8 cellular contexts compared by ENCODE assay signal in the genomic region with DNA sequence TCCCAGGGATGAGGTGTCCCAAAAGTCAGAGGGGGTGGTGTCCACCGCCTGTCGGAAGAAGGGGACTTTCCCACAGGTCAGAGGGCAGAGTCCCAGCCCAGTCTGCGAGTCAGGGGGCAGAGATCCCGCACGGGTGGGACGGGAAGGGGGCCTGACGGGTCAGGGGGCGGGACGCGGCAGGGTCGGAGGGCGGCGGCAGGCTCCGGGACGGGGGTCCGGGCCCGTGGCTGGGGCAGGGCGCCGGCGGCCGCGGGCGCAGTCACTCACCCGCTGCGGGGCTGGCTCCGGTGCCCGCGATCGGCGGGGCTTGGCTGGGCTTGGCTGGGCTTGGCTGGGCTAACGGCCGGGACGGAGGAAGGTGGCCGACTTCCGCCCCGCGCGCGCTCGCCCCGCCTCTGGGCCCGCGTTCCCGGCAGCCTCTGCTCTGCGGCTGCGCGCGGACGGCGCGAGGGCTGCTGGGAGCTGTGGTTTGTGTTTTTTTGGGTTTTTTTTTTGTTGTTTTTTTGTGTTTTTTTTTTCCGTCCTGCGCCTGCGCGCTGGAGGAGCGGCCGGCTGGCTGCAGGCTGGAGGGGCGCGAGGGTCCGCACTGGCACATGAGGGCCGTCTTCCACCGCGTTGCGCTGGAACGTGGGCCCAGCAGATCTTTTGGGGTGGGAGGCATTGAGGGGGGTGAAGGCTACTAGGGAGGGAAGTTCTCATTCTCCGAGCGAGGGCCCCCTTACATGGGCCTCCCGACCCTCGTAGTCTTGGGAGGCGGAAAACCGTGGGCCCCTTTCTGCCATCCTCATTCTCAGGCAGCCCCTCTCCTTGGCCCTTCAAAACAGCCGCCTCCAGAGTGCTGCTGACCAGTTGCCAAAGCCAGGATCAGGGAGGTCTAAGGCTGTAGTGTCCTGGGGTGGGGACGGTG. TPM values are rescaled to one million over a fixed set of nuclear protein-coding genes. Genes with fewer than 3 reads are reported as not detected.
DNase-seq lines count a peak whose midpoint lies in the region; ATAC-seq and TF ChIP-seq lines count a peak whose summit lies in the region.

Gene CANT1 (minus strand): TSS at position 368 of the 907 bp plus-strand sequence. CDS start 12,142 bp downstream, outside the sequence.

- no peaks in the 10 kb centered on the region for H3K27me3 ChIP-seq in Panc1 (ENCODE audit: control insufficient read depth, insufficient read depth, low read length)
- no peaks in the 10 kb centered on the region for H3K27me3 ChIP-seq in naive thymus-derived CD4-positive, alpha-beta T cell (ENCODE audit: control insufficient read depth in 2 of 2, insufficient read depth in 2 of 2, low read length in 2 of 2)

- H3K9me3 Mint-ChIP-seq in activated T-cell treated with anti-CD3 and anti-CD28 coated beads, Interleukin-2, amount 50 U/mL, for 72 hours: peaks cover 2 to 3% of the 10 kb centered on the region in 2 donors
- peaks cover 0 to 9% (median 2%) of the 10 kb centered on the region in 11 donors for H3K9me3 Mint-ChIP-seq in naive thymus-derived CD4-positive, alpha-beta T cell
- peaks cover 2 to 4% of the 10 kb centered on the region in 2 donors for H3K9me3 Mint-ChIP-seq in stimulated activated naive B cell treated with anti-CD40 and anti-IgM and Interleukin-4, amounts not matched to agents 10 μg/mL and 1 μg/mL and 100 μg/mL, for 72 hours

- POLR2A ChIA-PET in Panc1 (lab: Charles Lee): interaction anchor here (0.6 kb wide), 1 partner anchor 31 kb away, joined by 4 read pairs; no protein-coding TSS in a partner anchor
- POLR2A ChIA-PET in naive thymus-derived CD4-positive, alpha-beta T cell (lab: Charles Lee): interaction anchor here (0.6 to 1.0 kb wide), 3 partner anchors 9 to 73 kb away, joined by 3 read pairs; no protein-coding TSS in a partner anchor

- peak within 1 kb of the TSS; percentile 97 for H3K27ac Mint-ChIP-seq in activated T-cell treated with anti-CD3 and anti-CD28 coated beads, Interleukin-2, amount 50 U/mL, for 72 hours
- H3K27ac Mint-ChIP-seq in naive thymus-derived CD4-positive, alpha-beta T cell: peak within 1 kb of the TSS; percentile 90 to 99 (median 96)
- H3K27ac Mint-ChIP-seq in stimulated activated naive B cell treated with anti-CD40 and anti-IgM and Interleukin-4, amounts not matched to agents 10 μg/mL and 1 μg/mL and 100 μg/mL, for 72 hours: peak within 1 kb of the TSS; percentile 97

- BruUV-seq in Panc1 (replicated peaks; lab: Mats Ljungman, UMichigan): no TSS peak

- ATAC-seq in GM19467 (IDR thresholded peaks at IDR 0.05; ENCODE audit: unreplicated experiment): peak; percentile 79
- ATAC-seq in Panc1: peak; percentile 96
- ATAC-seq in activated T-cell treated with anti-CD3 and anti-CD28 coated beads, Interleukin-2, amount 50 U/mL, for 72 hours (replicated peaks in 1 of 2): peak; percentile 94 to 97
- ATAC-seq in naive thymus-derived CD4-positive, alpha-beta T cell: peak; percentile 97
- ATAC-seq in stimulated activated naive B cell treated with anti-CD40 and anti-IgM and Interleukin-4, amounts not matched to agents 10 μg/mL and 1 μg/mL and 100 μg/mL, for 72 hours (replicated peaks): peak; percentile 98 to 99

- peak; percentile 81 for DNase-seq in Caki2 (ENCODE audit: low read depth)
- peak; percentile 63 for DNase-seq in HT-29 (ENCODE audit: low spot score)
- no peak for DNase-seq in Panc1 (ENCODE audit: low read depth, low spot score)
- DNase-seq in activated T-cell treated with anti-CD3 and anti-CD28 coated beads, Interleukin-2, amount 50 U/mL, for 72 hours: peak; percentile 91
- peak; percentile 84 for DNase-seq in fibroblast of gingiva (ENCODE audit: low read depth)
- peak; percentile 74 to 92 (median 85) for DNase-seq in naive thymus-derived CD4-positive, alpha-beta T cell
- DNase-seq in stimulated activated naive B cell treated with anti-CD40 and anti-IgM and Interleukin-4, amounts not matched to agents 10 μg/mL and 1 μg/mL and 100 μg/mL, for 72 hours: peak; percentile 84

- in situ Hi-C loops in Caki2 (cut with HindIII; ENCODE audit: low pct_unique_long_range_greater_than_20kb, low sequenced_read_pairs): no loop called here
- in situ Hi-C loops in Panc1 (cut with HindIII; ENCODE audit: low pct_unique_long_range_greater_than_20kb, low sequenced_read_pairs): no loop called here

- CTCF ChIA-PET in Panc1 (lab: Charles Lee): interaction anchor here (0.5 to 0.6 kb wide), 2 partner anchors 146 to 267 kb away, joined by 3 to 5 read pairs; no protein-coding TSS in a partner anchor
- CTCF ChIA-PET in naive thymus-derived CD4-positive, alpha-beta T cell (lab: Charles Lee): no interaction called here

- peaks cover 55% of the 10 kb centered on the region for H3K4me1 Mint-ChIP-seq in activated T-cell treated with anti-CD3 and anti-CD28 coated beads, Interleukin-2, amount 50 U/mL, for 72 hours (ENCODE audit: low read depth)
- peaks cover 31 to 59% (median 53%) of the 10 kb centered on the region in 7 donors for H3K4me1 Mint-ChIP-seq in naive thymus-derived CD4-positive, alpha-beta T cell
- H3K4me1 Mint-ChIP-seq in stimulated activated naive B cell treated with anti-CD40 and anti-IgM and Interleukin-4, amounts not matched to agents 10 μg/mL and 1 μg/mL and 100 μg/mL, for 72 hours: peaks cover 36 to 58% of the 10 kb centered on the region in 2 donors

- intact Hi-C loops in Panc1 (cut with micrococcal nuclease; ENCODE audit: unreplicated experiment): no loop called here
- intact Hi-C loops in naive thymus-derived CD4-positive, alpha-beta T cell (cut with micrococcal nuclease): loop anchor here in 1 of 2 donors (1.0 kb wide), 2 partner anchors 65 to 168 kb away; partner anchors contain the start of gene ENGASE

- peak within 1 kb of the TSS; percentile 96 for H3K27ac ChIP-seq in Panc1 (ENCODE audit: low read length)
- H3K27ac ChIP-seq in naive thymus-derived CD4-positive, alpha-beta T cell (ENCODE audit: low read depth, low read length): peak within 1 kb of the TSS; percentile 86

- H3K36me3 ChIP-seq in Panc1 (ENCODE audit: control insufficient read depth, insufficient read depth, low read length): peaks cover 9% of the 10 kb centered on the region; the same call in 1 of the 2 replicates
- no peaks in the 10 kb centered on the region for H3K36me3 ChIP-seq in naive thymus-derived CD4-positive, alpha-beta T cell (ENCODE audit: control insufficient read depth in 2 of 3, insufficient read depth in 3 of 3, low read length in 3 of 3)

- peak within 1 kb of the TSS; percentile 88 to 99 for H3K4me3 ChIP-seq in Panc1 (ENCODE audit: low read depth in 2 of 2, low read length in 2 of 2)
- peak within 1 kb of the TSS; percentile 86 for H3K4me3 ChIP-seq in naive thymus-derived CD4-positive, alpha-beta T cell (ENCODE audit: low read length)

- H3K4me1 ChIP-seq in Panc1 (ENCODE audit: control insufficient read depth, insufficient read depth, low read length): peaks cover 40% of the 10 kb centered on the region
- peaks cover 26 to 45% of the 10 kb centered on the region in 2 donors for H3K4me1 ChIP-seq in naive thymus-derived CD4-positive, alpha-beta T cell (ENCODE audit: control insufficient read depth in 2 of 2, insufficient read depth in 2 of 2, low read length in 2 of 2)

- no peak for TF ChIP-seq CTCF in Panc1 (IDR thresholded peaks at IDR 0.05)

- peak within 1 kb of the TSS; percentile 92 to 95 for H3K4me3 Mint-ChIP-seq in activated T-cell treated with anti-CD3 and anti-CD28 coated beads, Interleukin-2, amount 50 U/mL, for 72 hours
- H3K4me3 Mint-ChIP-seq in naive thymus-derived CD4-positive, alpha-beta T cell: peak within 1 kb of the TSS; percentile 85 to 99 (median 92)
- peak within 1 kb of the TSS; percentile 96 to 97 for H3K4me3 Mint-ChIP-seq in stimulated activated naive B cell treated with anti-CD40 and anti-IgM and Interleukin-4, amounts not matched to agents 10 μg/mL and 1 μg/mL and 100 μg/mL, for 72 hours

- H3K9me3 ChIP-seq in Panc1 (ENCODE audit: control insufficient read depth, insufficient read depth, low read depth, low read length): peaks cover 8% of the 10 kb centered on the region; the same call in 1 of the 2 replicates
- H3K9me3 ChIP-seq in naive thymus-derived CD4-positive, alpha-beta T cell (ENCODE audit: control insufficient read depth in 2 of 3, low read length in 3 of 3): no peaks in the 10 kb centered on the region

- H3K36me3 Mint-ChIP-seq in activated T-cell treated with anti-CD3 and anti-CD28 coated beads, Interleukin-2, amount 50 U/mL, for 72 hours (ENCODE audit: insufficient read depth in 2 of 2): peaks cover 8 to 9% of the 10 kb centered on the region in 2 donors
- peaks cover 0 to 9% (median 4%) of the 10 kb centered on the region in 5 donors for H3K36me3 Mint-ChIP-seq in naive thymus-derived CD4-positive, alpha-beta T cell
- H3K36me3 Mint-ChIP-seq in stimulated activated naive B cell treated with anti-CD40 and anti-IgM and Interleukin-4, amounts not matched to agents 10 μg/mL and 1 μg/mL and 100 μg/mL, for 72 hours: peaks cover 3 to 9% of the 10 kb centered on the region in 2 donors

- H3K27me3 Mint-ChIP-seq in activated T-cell treated with anti-CD3 and anti-CD28 coated beads, Interleukin-2, amount 50 U/mL, for 72 hours (ENCODE audit: low read depth): peaks cover 7% of the 10 kb centered on the region
- H3K27me3 Mint-ChIP-seq in naive thymus-derived CD4-positive, alpha-beta T cell: peaks cover 0 to 21% (median 3%) of the 10 kb centered on the region in 5 donors
- peaks cover 14 to 15% of the 10 kb centered on the region in 2 donors for H3K27me3 Mint-ChIP-seq in stimulated activated naive B cell treated with anti-CD40 and anti-IgM and Interleukin-4, amounts not matched to agents 10 μg/mL and 1 μg/mL and 100 μg/mL, for 72 hours

RNA-seq across cellular contexts. Expression of gene CANT1, which starts in this region (rescaled TPM):
- 63.0 and 77.3 TPM in 2 replicates for total RNA-seq in Caki2 (2014; rRNA removed; shearing (Covaris generic); ENCODE audit: low replicate concordance)
- 89.2 and 96.4 TPM in 2 replicates for total RNA-seq in HT-29 (2014; rRNA removed; shearing (Covaris generic))
- 160 TPM for total RNA-seq in Panc1 (2021; ENCODE audit: unreplicated experiment)
- 162 TPM for polyA plus RNA-seq in Panc1 (2012; ENCODE audit: insufficient read length)
- 10 to 100 TPM; 52.9 to 58.1 TPM for total RNA-seq in activated T-cell treated with anti-CD3 and anti-CD28 coated beads, Interleukin-2, amount 50 U/mL, for 72 hours
- total RNA-seq in naive thymus-derived CD4-positive, alpha-beta T cell: 10 to 100 TPM; 40.1 to 82.2 (median 43.0) TPM
- 10 to 100 TPM; 11.2 to 11.4 TPM for polyA plus RNA-seq in naive thymus-derived CD4-positive, alpha-beta T cell
